ENCODE assay signal across 26 cellular contexts in genomic region chr1:11753555-11754208, GRCh38. TPM values are rescaled to one million over a fixed set of nuclear protein-coding genes. Genes with fewer than 3 reads are reported as not detected.
A peak's percentile ranks its signal among the peaks of the same experiment; 100 is the strongest.
DNase-seq lines count a peak whose midpoint lies in the region; ATAC-seq, FAIRE-seq and TF ChIP-seq lines count a peak whose summit lies in the region.
"Had no signal": no experiment of that assay in that cellular context is flagged by ENCODE, and none has a peak within 500 bp of the region (broad histone marks: within the 10 kb centered on the region; RNA-seq: fewer than 3 reads in every experiment).

No MANE protein-coding gene starts in this region.

- no peak overlapping the region for H3K27ac ChIP-seq in CD4-positive, CD25-positive, alpha-beta regulatory T cell (ENCODE audit: insufficient read depth, low read length, poor library complexity, severe bottlenecking)
- H3K27ac ChIP-seq: breast epithelium, foreskin keratinocyte, SK-N-MC, testis had no signal

- no peak for TF ChIP-seq EP300 in Ishikawa (IDR thresholded peaks at IDR 0.05; ENCODE audit: borderline replicate concordance)

- ATAC-seq in CD4-positive, CD25-positive, alpha-beta regulatory T cell (ENCODE audit: low read depth in 2 of 2) = no peak
- no peak for ATAC-seq in GM19351 (IDR thresholded peaks at IDR 0.05; ENCODE audit: unreplicated experiment)
- ATAC-seq: activated CD4-positive, CD25-positive, alpha-beta regulatory T cell treated with anti-CD3 and anti-CD28 coated beads, Interleukin-2, amount 50 U/mL, for 24 hours; activated naive CD4-positive, alpha-beta T cell treated with anti-CD3 and anti-CD28 coated beads, Interleukin-2, amount 50 U/mL, for 72 hours; foreskin keratinocyte; right cardiac atrium; stimulated activated effector memory CD8-positive, alpha-beta T cell treated with anti-CD3 and anti-CD28 coated beads, Interleukin-12 subunit alpha, Interleukin-12 subunit beta, amount 100 ng/mL, for 72 hours had no signal

- no peak for TF ChIP-seq CTCF in bronchial epithelial cell (IDR thresholded peaks at IDR 0.05; ENCODE audit: insufficient read depth, low read length, severe bottlenecking)
- no peak for TF ChIP-seq CTCF in nephron progenitor cell (IDR thresholded peaks at IDR 0.05)

- peaks cover 4% of the 10 kb centered on the region for H3K36me3 Mint-ChIP-seq in CD4-positive, CD25-positive, alpha-beta regulatory T cell
- H3K36me3 Mint-ChIP-seq in nephron progenitor cell (ENCODE audit: low read depth) = no peaks in the 10 kb centered on the region
- H3K36me3 Mint-ChIP-seq: activated naive CD4-positive, alpha-beta T cell treated with anti-CD3 and anti-CD28 coated beads, Interleukin-2, amount 50 U/mL, for 72 hours; stimulated activated effector memory CD8-positive, alpha-beta T cell treated with anti-CD3 and anti-CD28 coated beads, Interleukin-12 subunit alpha, Interleukin-12 subunit beta, amount 100 ng/mL, for 72 hours had no signal

- peaks cover 11% of the 10 kb centered on the region for H3K27me3 Mint-ChIP-seq in CD4-positive, CD25-positive, alpha-beta regulatory T cell
- H3K27me3 Mint-ChIP-seq in nephron progenitor cell (ENCODE audit: low read depth, poor library complexity) = peaks cover 15% of the 10 kb centered on the region

- H3K4me1 Mint-ChIP-seq in CD4-positive, CD25-positive, alpha-beta regulatory T cell = peaks cover 0 to 7% (median 6%) of the 10 kb centered on the region in 4 donors
- peaks cover 32% of the 10 kb centered on the region for H3K4me1 Mint-ChIP-seq in nephron progenitor cell

- H3K9me3 Mint-ChIP-seq in CD4-positive, CD25-positive, alpha-beta regulatory T cell = no peaks in the 10 kb centered on the region
- peaks cover 24% of the 10 kb centered on the region for H3K9me3 Mint-ChIP-seq in nephron progenitor cell
- H3K9me3 Mint-ChIP-seq: activated naive CD4-positive, alpha-beta T cell treated with anti-CD3 and anti-CD28 coated beads, Interleukin-2, amount 50 U/mL, for 72 hours; CD8-positive, alpha-beta memory T cell; stimulated activated effector memory CD8-positive, alpha-beta T cell treated with anti-CD3 and anti-CD28 coated beads, Interleukin-12 subunit alpha, Interleukin-12 subunit beta, amount 100 ng/mL, for 72 hours had no signal

- no peak overlapping the region for H3K4me3 ChIP-seq in CD4-positive, CD25-positive, alpha-beta regulatory T cell (ENCODE audit: low read depth, low read length)
- H3K4me3 ChIP-seq in bronchial epithelial cell (ENCODE audit: low read depth, low read length) = no peak overlapping the region
- H3K4me3 ChIP-seq: breast epithelium, MG63, SK-N-MC, testis had no signal

- peak; percentile 43 for FAIRE-seq in bronchial epithelial cell (lab: Jason Lieb, UNC)
- FAIRE-seq: RCC 7860 had no signal

- H3K4me3 Mint-ChIP-seq in CD4-positive, CD25-positive, alpha-beta regulatory T cell = no peak overlapping the region
- H3K4me3 Mint-ChIP-seq in nephron progenitor cell = peak overlapping the region; percentile 34
- H3K4me3 Mint-ChIP-seq: CD8-positive, alpha-beta memory T cell; stimulated activated effector memory CD8-positive, alpha-beta T cell treated with anti-CD3 and anti-CD28 coated beads, Interleukin-12 subunit alpha, Interleukin-12 subunit beta, amount 100 ng/mL, for 72 hours had no signal

- no peaks in the 10 kb centered on the region for H3K9me3 ChIP-seq in CD4-positive, CD25-positive, alpha-beta regulatory T cell (ENCODE audit: control insufficient read depth in 2 of 2, low read length in 2 of 2)
- H3K9me3 ChIP-seq: breast epithelium, testis had no signal

- H3K27me3 ChIP-seq in CD4-positive, CD25-positive, alpha-beta regulatory T cell (ENCODE audit: control insufficient read depth, insufficient read depth, low read length) = no peaks in the 10 kb centered on the region
- no peaks in the 10 kb centered on the region for H3K27me3 ChIP-seq in bronchial epithelial cell (ENCODE audit: control insufficient read depth, insufficient read depth, low read length)
- H3K27me3 ChIP-seq: breast epithelium, foreskin keratinocyte, MG63, testis had no signal

- no peak for DNase-seq in CD4-positive, CD25-positive, alpha-beta regulatory T cell
- DNase-seq in bronchial epithelial cell (ENCODE audit: low read depth) (no peak), nephron progenitor cell (no peak), mucosa of gallbladder (ENCODE audit: low spot score) (no peak), NCI-H2196 treated with DMSO at 0.1 percent for 48 hours (lab: John Stamatoyannopoulos, UW; ENCODE audit: unreplicated experiment) (no peak)
- no peak for DNase-seq in activated CD8-positive, alpha-beta memory T cell treated with anti-CD3 and anti-CD28 coated beads for 24 hours
- DNase-seq: CD8-positive, alpha-beta memory T cell; dermis blood vessel endothelial cell; DMS79 treated with DMSO at 0.1 percent for 48 hours; foreskin keratinocyte; MG63; NCI-H1436 treated with DMSO at 0.1 percent for 48 hours; NCI-H774; nucleus accumbens; stimulated activated CD4-positive, alpha-beta T cell treated with anti-CD3 and anti-CD28 coated beads, Interleukin-15, amount 100 ng/mL, for 24 hours; T-helper 9 cell; testis had no signal

- H3K27ac Mint-ChIP-seq in CD4-positive, CD25-positive, alpha-beta regulatory T cell = peak overlapping the region; percentile 27 to 60 (median 59)
- peak overlapping the region; percentile 77 for H3K27ac Mint-ChIP-seq in nephron progenitor cell
- H3K27ac Mint-ChIP-seq: stimulated activated effector memory CD8-positive, alpha-beta T cell treated with anti-CD3 and anti-CD28 coated beads, Interleukin-12 subunit alpha, Interleukin-12 subunit beta, amount 100 ng/mL, for 72 hours had no signal

- H3K36me3 ChIP-seq in CD4-positive, CD25-positive, alpha-beta regulatory T cell (ENCODE audit: control insufficient read depth, insufficient read depth, low read length) = peaks cover 3% of the 10 kb centered on the region
- peaks cover 6% of the 10 kb centered on the region for H3K36me3 ChIP-seq in bronchial epithelial cell (ENCODE audit: control insufficient read depth, insufficient read depth, low read length)
- H3K36me3 ChIP-seq: breast epithelium, MG63 had no signal

- H3K4me1 ChIP-seq in CD4-positive, CD25-positive, alpha-beta regulatory T cell (ENCODE audit: control insufficient read depth, insufficient read depth, low read length, poor library complexity, severe bottlenecking) = peaks cover 5% of the 10 kb centered on the region
- H3K4me1 ChIP-seq: breast epithelium, foreskin keratinocyte, testis had no signal

- no peak for TF ChIP-seq RAD21 in Ishikawa (IDR thresholded peaks at IDR 0.05; ENCODE audit: low read depth)

TF ChIP-seq in Ishikawa, 13 proteins besides CTCF, POLR2A, EP300 and RAD21:
- TF ChIP-seq FOXM1 (IDR thresholded peaks at IDR 0.05; ENCODE audit: borderline replicate concordance, low read depth) (no peak), TEAD4 (IDR thresholded peaks at IDR 0.05) (peak; percentile 29; the same call in 1 of the 2 replicates)

RNA-seq across cellular contexts. Expression of gene C1orf167, which starts 8.3 kb away (rescaled TPM):
- not detected for total RNA-seq in CD4-positive, CD25-positive, alpha-beta regulatory T cell
- 1 to 10 TPM in 2 of 4 donors, under 1 TPM in 1, not detected in 1; 0.61 to 1.3 (median 1.0) TPM for polyA plus RNA-seq in CD4-positive, CD25-positive, alpha-beta regulatory T cell
- not detected in 2 replicates for total RNA-seq in bronchial epithelial cell
- 0.29 TPM for total RNA-seq in mucosa of gallbladder
- total RNA-seq: activated naive CD4-positive, alpha-beta T cell treated with anti-CD3 and anti-CD28 coated beads, Interleukin-2, amount 50 U/mL, for 72 hours; CD8-positive, alpha-beta memory T cell; dermis blood vessel endothelial cell; foreskin keratinocyte had no signal
- polyA plus RNA-seq: foreskin keratinocyte had no signal

RNA-seq across cellular contexts. Expression of gene AGTRAP, which starts 17.7 kb away (rescaled TPM):
- total RNA-seq in CD4-positive, CD25-positive, alpha-beta regulatory T cell = 25.2 TPM
- polyA plus RNA-seq in CD4-positive, CD25-positive, alpha-beta regulatory T cell = 100 to 1,000 TPM in 1 of 4 donors, 10 to 100 TPM in 3; 65.1 to 113 (median 78.0) TPM
- total RNA-seq in bronchial epithelial cell (48.4 and 55.3 TPM in 2 replicates), mucosa of gallbladder (38.7 TPM)

RNA-seq across cellular contexts. Expression of gene MTHFR, which starts 52.1 kb away (rescaled TPM):
- 35.0 TPM for total RNA-seq in CD4-positive, CD25-positive, alpha-beta regulatory T cell
- polyA plus RNA-seq in CD4-positive, CD25-positive, alpha-beta regulatory T cell = 1 to 10 TPM; 5.6 to 7.6 (median 6.6) TPM
- total RNA-seq in bronchial epithelial cell = 16.3 and 21.6 TPM in 2 replicates
- total RNA-seq in mucosa of gallbladder = 47.2 TPM

RNA-seq across cellular contexts. Expression of gene CLCN6, which starts 52.3 kb away (rescaled TPM):
- total RNA-seq in CD4-positive, CD25-positive, alpha-beta regulatory T cell = 13.5 TPM
- 1 to 10 TPM; 1.6 to 3.0 (median 2.4) TPM for polyA plus RNA-seq in CD4-positive, CD25-positive, alpha-beta regulatory T cell
- total RNA-seq in bronchial epithelial cell = 4.5 and 6.6 TPM in 2 replicates
- 27.1 TPM for total RNA-seq in mucosa of gallbladder
